ENCODE assay signal across 17 cellular contexts in the genomic region with DNA sequence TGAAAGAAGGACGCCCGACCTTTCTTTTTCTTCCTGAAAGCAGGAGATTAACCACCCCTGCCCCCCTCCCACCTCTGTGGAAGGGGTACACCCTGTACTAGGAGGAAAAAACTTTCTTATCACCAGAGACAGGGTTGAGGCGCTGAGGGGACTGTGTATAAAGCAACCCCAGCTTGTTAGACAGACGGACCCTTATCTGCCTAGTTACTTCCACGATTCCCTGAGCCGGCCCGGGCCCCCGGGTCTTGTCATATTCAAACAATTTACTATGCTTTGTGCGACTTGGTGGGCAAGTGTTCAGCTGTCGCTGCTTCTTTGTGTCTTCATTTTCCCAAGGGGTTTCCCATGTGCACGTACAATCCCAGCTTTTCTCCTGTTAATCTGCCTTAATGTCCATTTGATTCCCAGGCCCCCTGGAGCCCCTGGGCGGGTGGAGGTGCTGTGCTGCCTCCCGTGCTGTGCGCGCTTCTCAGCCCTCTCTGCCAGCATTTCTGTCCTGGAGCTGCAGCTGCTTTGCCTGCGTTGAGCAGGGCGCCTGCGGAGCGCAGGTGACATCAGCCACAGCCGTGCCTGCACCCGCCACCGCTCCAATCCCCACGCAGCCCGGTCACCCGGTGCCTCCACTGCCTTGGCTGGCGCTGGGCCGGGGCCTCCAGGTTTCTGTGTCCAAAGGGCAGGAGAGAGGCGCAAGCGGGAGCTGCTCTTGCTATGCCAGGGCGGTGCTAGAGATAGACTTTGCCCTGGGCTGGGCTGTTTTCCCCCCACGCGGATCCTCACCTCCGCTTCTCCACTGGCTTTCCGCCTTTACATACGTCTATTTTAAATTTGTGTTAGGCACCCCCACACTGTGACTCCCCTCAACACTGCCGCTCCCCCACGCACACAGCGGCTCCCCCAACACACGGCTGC.
A peak's percentile ranks its signal among the peaks of the same experiment; 100 is the strongest.
DNase-seq lines count a peak whose midpoint lies in the region; ATAC-seq and TF ChIP-seq lines count a peak whose summit lies in the region.
"Had no signal": no experiment of that assay in that cellular context is flagged by ENCODE, and none has a peak within 500 bp of the region (broad histone marks: within the 10 kb centered on the region; RNA-seq: fewer than 3 reads in every experiment).

No MANE protein-coding gene starts in this region.

- TF ChIP-seq POLR2A in body of pancreas (IDR thresholded peaks at IDR 0.05) (no peak), transverse colon (IDR thresholded peaks at IDR 0.05) (peak; percentile 94)

- H3K9me3 ChIP-seq in body of pancreas (no peaks in the 10 kb centered on the region), mucosa of rectum (ENCODE audit: control insufficient read depth in 2 of 2, low read length in 2 of 2) (no peaks in the 10 kb centered on the region), transverse colon (no peaks in the 10 kb centered on the region)
- H3K9me3 ChIP-seq: neutrophil, tibial nerve had no signal

- H3K27ac ChIP-seq in body of pancreas = no peak overlapping the region
- H3K27ac ChIP-seq in mucosa of rectum (ENCODE audit: low read depth in 2 of 2, low read length in 2 of 2) = peak overlapping the region; percentile 93
- H3K27ac ChIP-seq in transverse colon = peak overlapping the region; percentile 80 to 90 (median 85)
- H3K27ac ChIP-seq: BLaER1 treated with 17β-estradiol and CSF1 and Interleukin-3, amounts not matched to agents 10 nM and 100 nM; neutrophil; skin epidermis had no signal

- ATAC-seq in Right ventricle myocardium superior (ENCODE audit: poor library complexity) = peak; percentile 49
- ATAC-seq in Right ventricle myocardium inferior = no peak
- peak; percentile 73 for ATAC-seq in body of pancreas
- ATAC-seq in GM18511 (IDR thresholded peaks at IDR 0.05; ENCODE audit: unreplicated experiment) = no peak
- ATAC-seq: activated naive CD8-positive, alpha-beta T cell treated with anti-CD3 and anti-CD28 coated beads, Interleukin-2, amount 50 U/mL, for 24 hours had no signal

- H3K4me1 ChIP-seq in body of pancreas (peaks cover 13% of the 10 kb centered on the region), mucosa of rectum (ENCODE audit: control insufficient read depth in 2 of 2, insufficient read depth in 2 of 2, low read length in 2 of 2) (peaks cover 9 to 19% of the 10 kb centered on the region in 2 donors), transverse colon (peaks cover 0 to 10% (median 0%) of the 10 kb centered on the region in 4 donors)
- H3K4me1 ChIP-seq: BLaER1 treated with 17β-estradiol and CSF1 and Interleukin-3, amounts not matched to agents 10 nM and 100 nM; tibial nerve had no signal

- H3K9ac ChIP-seq in mucosa of rectum (ENCODE audit: low read depth in 1 of 2, low read length in 2 of 2) = peak overlapping the region; percentile 68 to 79
- H3K9ac ChIP-seq: BLaER1 treated with 17β-estradiol and CSF1 and Interleukin-3, amounts not matched to agents 10 nM and 100 nM had no signal

- in situ Hi-C loops in transverse colon (cut with MboI; ENCODE audit: low pct_ligation_motif_present in 1 of 4, low pct_unique_long_range_greater_than_20kb in 1 of 4, low sequenced_read_pairs in 3 of 4) = no loop called here

- H3K4me3 ChIP-seq in body of pancreas = no peak overlapping the region
- peak overlapping the region; percentile 43 to 48 for H3K4me3 ChIP-seq in mucosa of rectum (ENCODE audit: low read length in 2 of 2)
- peak overlapping the region in 1 of 4 donors; percentile 16 for H3K4me3 ChIP-seq in transverse colon
- H3K4me3 ChIP-seq: BLaER1 treated with 17β-estradiol and CSF1 and Interleukin-3, amounts not matched to agents 10 nM and 100 nM; skin epidermis; tibial nerve had no signal

- intact Hi-C loops in Right ventricle myocardium superior (cut with DNase I) (no loop called here), Right ventricle myocardium inferior (cut with DNase I) (no loop called here), body of pancreas (cut with DNase I) (no loop called here), transverse colon (cut with DNase I; ENCODE audit: low total_unique reads) (no loop called here)

- no peak for TF ChIP-seq CTCF in body of pancreas (IDR thresholded peaks at IDR 0.05)
- TF ChIP-seq CTCF in transverse colon (IDR thresholded peaks at IDR 0.05) = no peak

- no peak for DNase-seq in Right ventricle myocardium superior
- no peak for DNase-seq in Right ventricle myocardium inferior (ENCODE audit: missing footprints)
- peak in 3 of 4 donors; percentile 19 to 49 (median 47) for DNase-seq in body of pancreas
- DNase-seq in transverse colon = peak; percentile 93
- no peak for DNase-seq in H4 (ENCODE audit: low spot score)
- DNase-seq in activated T-cell treated with anti-CD3 and anti-CD28 coated beads for 4 hours = no peak
- DNase-seq: activated naive CD8-positive, alpha-beta T cell treated with anti-CD3 and anti-CD28 coated beads, Interleukin-2, amount 50 U/mL, for 24 hours; effector memory CD4-positive, alpha-beta T cell; HFFc6; hypothalamus; NCI-H1436 had no signal

- TF ChIP-seq EP300 in transverse colon (IDR thresholded peaks at IDR 0.05; ENCODE audit: low read depth) = no peak

- WGBS in body of pancreas, 2 donors = 51 to 56% methylated on average over 39 of the region's 39 CpGs
- 15 to 64% methylated on average over 2 to 39 of the region's 39 CpGs for WGBS in transverse colon (ENCODE audit: low coverage in 1 of 2), 2 donors

- H3K27me3 ChIP-seq in body of pancreas (no peaks in the 10 kb centered on the region), mucosa of rectum (ENCODE audit: control insufficient read depth in 2 of 2, insufficient read depth in 2 of 2, low read length in 2 of 2) (no peaks in the 10 kb centered on the region), transverse colon (peaks cover 4% of the 10 kb centered on the region)
- H3K27me3 ChIP-seq: BLaER1 treated with 17β-estradiol and CSF1 and Interleukin-3, amounts not matched to agents 10 nM and 100 nM; tibial nerve had no signal

- no peaks in the 10 kb centered on the region for H3K36me3 ChIP-seq in body of pancreas (replicated peaks in 1 of 2; ENCODE audit: insufficient read depth in 1 of 2, low read depth in 2 of 2)
- H3K36me3 ChIP-seq in mucosa of rectum (ENCODE audit: control insufficient read depth in 2 of 2, insufficient read depth in 2 of 2, low read length in 2 of 2) = no peaks in the 10 kb centered on the region
- H3K36me3 ChIP-seq in transverse colon = no peaks in the 10 kb centered on the region
- H3K36me3 ChIP-seq: BLaER1 treated with 17β-estradiol and CSF1 and Interleukin-3, amounts not matched to agents 10 nM and 100 nM; neutrophil; tibial nerve had no signal

Comparison
In these comparisons a context has a peak if more than half of its experiments do, and no peak if none do; other contexts are left out.
1. ATAC-seq: peak in Right ventricle myocardium superior (single experiment) and body of pancreas (single experiment); none in Right ventricle myocardium inferior (single experiment) and GM18511 (single experiment).
2. DNase-seq: peak in body of pancreas (3 of 4) and transverse colon (single experiment); none in Right ventricle myocardium superior (single experiment), Right ventricle myocardium inferior (single experiment), H4 (single experiment) and activated T-cell treated with anti-CD3 and anti-CD28 coated beads for 4 hours (single experiment).
3. H3K27ac ChIP-seq: peak in mucosa of rectum (2 of 2) and transverse colon (4 of 4); none in body of pancreas (0 of 4).
4. H3K4me3 ChIP-seq: peak in mucosa of rectum (2 of 2); none in body of pancreas (0 of 2).